8 cellular contexts compared by ENCODE assay signal in genomic region chr1:21261551-21262281, GRCh38. TPM values are rescaled to one million over a fixed set of nuclear protein-coding genes. Genes with fewer than 3 reads are reported as not detected.
DNase-seq lines count a peak whose midpoint lies in the region; ATAC-seq and TF ChIP-seq lines count a peak whose summit lies in the region.

No MANE protein-coding gene starts in this region.

- peak; percentile 62 for ATAC-seq in omental fat pad (ENCODE audit: low FRiP score)

- H3K9me3 Mint-ChIP-seq in activated T-helper 1 cell treated with anti-CD3 and anti-CD28 coated beads, Interleukin-12 subunit alpha, Interleukin-12 subunit beta, Interleukin-2, Interleukin-4 antibody, amounts not matched to agents 30 ng/mL and 10 ng/mL and 1 ng/mL, durations not matched to agents 14 hours and 24 hours and 36 hours, result no peaks in the 10 kb centered on the region

- intact Hi-C loops in activated T-helper 1 cell treated with anti-CD3 and anti-CD28 coated beads, Interleukin-12 subunit alpha, Interleukin-12 subunit beta, Interleukin-2, Interleukin-4 antibody, amounts not matched to agents 30 ng/mL and 10 ng/mL and 1 ng/mL, durations not matched to agents 14 hours and 24 hours and 36 hours (cut with micrococcal nuclease), result no loop called here

- POLR2A ChIA-PET in AG04449 (lab: Yijun Ruan, JAX), result interaction anchor here (0.6 to 2.0 kb wide), 10 partner anchors 9 to 107 kb away, joined by 3 to 10 read pairs (median 4); no protein-coding TSS in a partner anchor

- TF ChIP-seq CTCF in AG04449 (IDR thresholded peaks at IDR 0.05; ENCODE audit: insufficient read depth, low read length, missing control alignments), result no peak
- no peak for TF ChIP-seq CTCF in omental fat pad (IDR thresholded peaks at IDR 0.05)
- TF ChIP-seq CTCF in GM13976 (IDR thresholded peaks at IDR 0.05; ENCODE audit: borderline replicate concordance, control extremely low read depth, extremely low read depth, insufficient read depth, missing control alignments), result no peak

- CTCF ChIA-PET in AG04449 (lab: Yijun Ruan, JAX), result interaction anchor here (0.7 to 5.2 kb wide), 13 partner anchors 8 to 108 kb away, joined by 3 to 34 read pairs (median 8); no protein-coding TSS in a partner anchor

- peak overlapping the region; percentile 15; the same call in 1 of the 2 replicates for H3K4me3 ChIP-seq in AG04449 (ENCODE audit: low read depth, low read length)

- peaks cover 42% of the 10 kb centered on the region for H3K36me3 Mint-ChIP-seq in activated T-helper 1 cell treated with anti-CD3 and anti-CD28 coated beads, Interleukin-12 subunit alpha, Interleukin-12 subunit beta, Interleukin-2, Interleukin-4 antibody, amounts not matched to agents 30 ng/mL and 10 ng/mL and 1 ng/mL, durations not matched to agents 14 hours and 24 hours and 36 hours (ENCODE audit: low read depth)

- no peak overlapping the region for H3K4me3 Mint-ChIP-seq in activated T-helper 1 cell treated with anti-CD3 and anti-CD28 coated beads, Interleukin-12 subunit alpha, Interleukin-12 subunit beta, Interleukin-2, Interleukin-4 antibody, amounts not matched to agents 30 ng/mL and 10 ng/mL and 1 ng/mL, durations not matched to agents 14 hours and 24 hours and 36 hours

- in situ Hi-C loops in GM13976 (cut with MboI; ENCODE audit: low sequenced_read_pairs, unreplicated experiment), result no loop called here

- H3K4me1 Mint-ChIP-seq in activated T-helper 1 cell treated with anti-CD3 and anti-CD28 coated beads, Interleukin-12 subunit alpha, Interleukin-12 subunit beta, Interleukin-2, Interleukin-4 antibody, amounts not matched to agents 30 ng/mL and 10 ng/mL and 1 ng/mL, durations not matched to agents 14 hours and 24 hours and 36 hours (ENCODE audit: low read depth), result peaks cover 49% of the 10 kb centered on the region

- H3K27me3 Mint-ChIP-seq in activated T-helper 1 cell treated with anti-CD3 and anti-CD28 coated beads, Interleukin-12 subunit alpha, Interleukin-12 subunit beta, Interleukin-2, Interleukin-4 antibody, amounts not matched to agents 30 ng/mL and 10 ng/mL and 1 ng/mL, durations not matched to agents 14 hours and 24 hours and 36 hours (ENCODE audit: insufficient read depth), result peaks cover 2% of the 10 kb centered on the region

- peak overlapping the region; percentile 61 for H3K27ac Mint-ChIP-seq in activated T-helper 1 cell treated with anti-CD3 and anti-CD28 coated beads, Interleukin-12 subunit alpha, Interleukin-12 subunit beta, Interleukin-2, Interleukin-4 antibody, amounts not matched to agents 30 ng/mL and 10 ng/mL and 1 ng/mL, durations not matched to agents 14 hours and 24 hours and 36 hours

- peak; percentile 89 for DNase-seq in AG04449 (ENCODE audit: low read depth, low spot score)
- DNase-seq in HPDE6-E6E7 (ENCODE audit: extremely low spot score), result peak; percentile 86
- DNase-seq in activated T-helper 1 cell treated with anti-CD3 and anti-CD28 coated beads, Interleukin-12 subunit alpha, Interleukin-12 subunit beta, Interleukin-2, Interleukin-4 antibody, amounts not matched to agents 30 ng/mL and 10 ng/mL and 1 ng/mL, durations not matched to agents 14 hours and 24 hours and 36 hours (ENCODE audit: low spot score), result no peak
- DNase-seq in glomerular endothelial cell (ENCODE audit: extremely low read depth, low read depth, low spot score), result peak; percentile 88
- DNase-seq in omental fat pad (ENCODE audit: low spot score), result no peak
- no peak for DNase-seq in GM13976 (ENCODE audit: low spot score)
- no peak for DNase-seq in NCI-H2171 treated with DMSO at 0.1 percent for 48 hours (lab: John Stamatoyannopoulos, UW)
- DNase-seq in cerebellar nuclear complex (lab: John Stamatoyannopoulos, UW), result no peak

RNA-seq across cellular contexts. Expression of gene ECE1, which starts 28.5 kb away (rescaled TPM):
- 139 and 140 TPM in 2 replicates for total RNA-seq in activated T-helper 1 cell treated with anti-CD3 and anti-CD28 coated beads, Interleukin-12 subunit alpha, Interleukin-12 subunit beta, Interleukin-2, Interleukin-4 antibody, amounts not matched to agents 30 ng/mL and 10 ng/mL and 1 ng/mL, durations not matched to agents 14 hours and 24 hours and 36 hours
- total RNA-seq in glomerular endothelial cell (594 and 740 TPM in 2 replicates), omental fat pad (100 to 1,000 TPM in 2 of 4 donors, 10 to 100 TPM in 2; 43.5 to 158 (median 114) TPM)

Comparison
In these comparisons a context has a peak if more than half of its experiments do, and no peak if none do; other contexts are left out.
1. DNase-seq: peak in AG04449 (single experiment), HPDE6-E6E7 (single experiment) and glomerular endothelial cell (single experiment); none in activated T-helper 1 cell treated with anti-CD3 and anti-CD28 coated beads, Interleukin-12 subunit alpha, Interleukin-12 subunit beta, Interleukin-2, Interleukin-4 antibody, amounts not matched to agents 30 ng/mL and 10 ng/mL and 1 ng/mL, durations not matched to agents 14 hours and 24 hours and 36 hours (single experiment), omental fat pad (single experiment), GM13976 (single experiment), NCI-H2171 treated with DMSO at 0.1 percent for 48 hours (single experiment) and cerebellar nuclear complex (0 of 2).